Comparison of ENCODE assay signal across 8 cellular contexts in genomic region chr14:61188936-61189808, GRCh38.
A peak's percentile ranks its signal among the peaks of the same experiment; 100 is the strongest.
DNase-seq lines count a peak whose midpoint lies in the region; ATAC-seq, FAIRE-seq and TF ChIP-seq lines count a peak whose summit lies in the region.

No MANE protein-coding gene starts in this region.

- DNase-seq in AG09319 (ENCODE audit: extremely low read depth, low read depth), result no peak
- peak; percentile 14 for DNase-seq in OCI-M2 (lab: John Stamatoyannopoulos, UW; ENCODE audit: unreplicated experiment)
- DNase-seq in bronchial epithelial cell (ENCODE audit: low read depth), result peak; percentile 50
- DNase-seq in kidney glomerular epithelial cell (lab: John Stamatoyannopoulos, UW), result peak; percentile 39
- peak; percentile 32 for DNase-seq in stimulated activated CD4-positive, alpha-beta T cell treated with anti-CD3 and anti-CD28 coated beads, Interleukin-1b, Interleukin-23, amount 100 ng/mL, for 48 hours
- no peak for DNase-seq in NK-92 treated with Interleukin-12 subunit alpha and Interleukin-12 subunit beta, amount 100 ng/mL, for 24 hours (lab: John Stamatoyannopoulos, UW)

- H3K36me3 ChIP-seq in bronchial epithelial cell (ENCODE audit: control insufficient read depth, insufficient read depth, low read length), result no peaks in the 10 kb centered on the region

- ATAC-seq in GM21381 (IDR thresholded peaks at IDR 0.05; ENCODE audit: unreplicated experiment) (peak; percentile 49), GM19467 (IDR thresholded peaks at IDR 0.05; ENCODE audit: unreplicated experiment) (no peak)

- FAIRE-seq in bronchial epithelial cell (lab: Jason Lieb, UNC), result no peak

- TF ChIP-seq CTCF in AG09319 (IDR thresholded peaks at IDR 0.05; ENCODE audit: low read depth, low read length), result peak; percentile 66
- peak; percentile 88 for TF ChIP-seq CTCF in bronchial epithelial cell (IDR thresholded peaks at IDR 0.05; ENCODE audit: insufficient read depth, low read length, severe bottlenecking)

- no peaks in the 10 kb centered on the region for H3K27me3 ChIP-seq in bronchial epithelial cell (ENCODE audit: control insufficient read depth, insufficient read depth, low read length)

- peak overlapping the region; percentile 36 for H3K4me3 ChIP-seq in bronchial epithelial cell (ENCODE audit: low read depth, low read length)

Comparison
In these comparisons a context has a peak if more than half of its experiments do, and no peak if none do; other contexts are left out.
1. DNase-seq: peak in OCI-M2 (single experiment), bronchial epithelial cell (single experiment), kidney glomerular epithelial cell (single experiment) and stimulated activated CD4-positive, alpha-beta T cell treated with anti-CD3 and anti-CD28 coated beads, Interleukin-1b, Interleukin-23, amount 100 ng/mL, for 48 hours (single experiment); none in AG09319 (single experiment) and NK-92 treated with Interleukin-12 subunit alpha and Interleukin-12 subunit beta, amount 100 ng/mL, for 24 hours (single experiment).